3 cellular contexts compared by ENCODE assay signal in genomic region chr1:94751483-94751882, GRCh38.
DNase-seq lines count a peak whose midpoint lies in the region; ATAC-seq, FAIRE-seq and TF ChIP-seq lines count a peak whose summit lies in the region.
"Not testable (repeated sequence)": the region's sequence is repeated elsewhere in the genome, so short reads cannot be mapped to it uniquely, and the experiment has no call there.

No MANE protein-coding gene starts in this region.

- in situ Hi-C loops in K562 (cut with MboI): not testable (repeated sequence)

- TF ChIP-seq POLR2A in K562 (conservative IDR thresholded peaks at IDR 0.05); esophagus muscularis mucosa (IDR thresholded peaks at IDR 0.05; ENCODE audit: low read depth): not testable (repeated sequence)

- not testable (repeated sequence) for TF ChIP-seq CTCF in HEK293 (tag by site-specific recombination; IDR thresholded peaks at IDR 0.05); K562 (IDR thresholded peaks at IDR 0.05 in 2 of 3, conservative IDR thresholded peaks at IDR 0.05 in 1 of 3; ENCODE audit: insufficient read depth in 2 of 3, low read depth in 1 of 3, low read length in 3 of 3); esophagus muscularis mucosa (IDR thresholded peaks at IDR 0.05)

- intact Hi-C loops in K562 (cut with micrococcal nuclease); esophagus muscularis mucosa (cut with DNase I): not testable (repeated sequence)

- not testable (repeated sequence) for BruUV-seq in K562 (replicated peaks; lab: Mats Ljungman, UMichigan)

- not testable (repeated sequence) for H3K27me3 ChIP-seq in K562 (ENCODE audit: control insufficient read depth in 2 of 2, insufficient read depth in 2 of 2, low read length in 2 of 2); esophagus muscularis mucosa

- POLR2A ChIA-PET in HEK293 (lab: Yijun Ruan, JAX); K562 (lab: Yijun Ruan, JAX): not testable (repeated sequence)

- not testable (repeated sequence) for FAIRE-seq in K562 (lab: Jason Lieb, UNC)

- WGBS in K562 (ENCODE audit: insufficient coverage, low coverage, missing lambda C conversion rate): 3% methylated on average over 5 of the region's 5 CpGs
- 97% methylated on average over 5 of the region's 5 CpGs for WGBS in esophagus muscularis mucosa

- CTCF ChIA-PET in HEK293 (lab: Yijun Ruan, JAX): interaction anchor here (0.6 kb wide), 1 partner anchor 103 kb away, joined by 3 read pairs; no protein-coding TSS in a partner anchor
- CTCF ChIA-PET in K562 (lab: Yijun Ruan, JAX; ENCODE audit: low intra/inter-chr PET ratio): not testable (repeated sequence)

- not testable (repeated sequence) for DNase-seq in K562 (ENCODE audit: extremely low read depth in 1 of 4, low spot score in 3 of 4)
- DNase-seq in esophagus muscularis mucosa (ENCODE audit: extremely low spot score): peak; percentile 29

- H3K4me1 ChIP-seq in HEK293 (ENCODE audit: control insufficient read depth, insufficient read depth, low read length); K562 (replicated peaks in 1 of 2; ENCODE audit: control insufficient read depth in 2 of 2, insufficient read depth in 2 of 2, low read length in 2 of 2): not testable (repeated sequence)
- H3K4me1 ChIP-seq in esophagus muscularis mucosa: peaks cover 14 to 31% (median 28%) of the 10 kb centered on the region in 4 donors

- H3K36me3 ChIP-seq in HEK293 (ENCODE audit: control insufficient read depth in 2 of 2, insufficient read depth in 1 of 2, low read length in 2 of 2); K562 (ENCODE audit: control insufficient read depth, insufficient read depth, low read length); esophagus muscularis mucosa: not testable (repeated sequence)

- not testable (repeated sequence) for H3K4me3 ChIP-seq in HEK293 (ENCODE audit: low read depth, low read length); K562; esophagus muscularis mucosa

- TF ChIP-seq EP300 in K562 (IDR thresholded peaks at IDR 0.05; ENCODE audit: low read length); esophagus muscularis mucosa (IDR thresholded peaks at IDR 0.05): not testable (repeated sequence)

- H3K9me1 ChIP-seq in K562 (ENCODE audit: control insufficient read depth, insufficient read depth, low read length): not testable (repeated sequence)

- TF ChIP-seq RAD21 in K562 (CRISPR knock-in tag; conservative IDR thresholded peaks at IDR 0.05 in 1 of 2, IDR thresholded peaks at IDR 0.05 in 1 of 2): not testable (repeated sequence)

- H3K4me2 ChIP-seq in K562 (ENCODE audit: insufficient read depth, low read length): not testable (repeated sequence)

- H3K9ac ChIP-seq in K562 (ENCODE audit: insufficient read depth in 1 of 2, low read depth in 2 of 2, low read length in 2 of 2): not testable (repeated sequence)

- H4K20me1 ChIP-seq in K562 (replicated peaks; ENCODE audit: control insufficient read depth, insufficient read depth, low read length): not testable (repeated sequence)

- not testable (repeated sequence) for H3K27ac ChIP-seq in HEK293 (ENCODE audit: extremely low read depth, low read depth, low read length); K562 (ENCODE audit: extremely low read depth, low read depth, low read length); esophagus muscularis mucosa (replicated peaks in 1 of 4)

- not testable (repeated sequence) for ATAC-seq in K562

- H2AFZ ChIP-seq in K562 (ENCODE audit: low read depth, low read length): not testable (repeated sequence)

- not testable (repeated sequence) for H3K79me2 ChIP-seq in K562 (ENCODE audit: control insufficient read depth, insufficient read depth, low read length)

- H3K9me3 ChIP-seq in HEK293 (ENCODE audit: control insufficient read depth, insufficient read depth, low read depth, low read length); K562 (replicated peaks; ENCODE audit: control insufficient read depth, insufficient read depth, low read depth, low read length); esophagus muscularis mucosa: not testable (repeated sequence)

TF ChIP-seq in HEK293, 187 proteins besides CTCF, POLR2A, EP300 and RAD21:
- peak; percentile 79 for TF ChIP-seq ZNF146 (tag by site-specific recombination; IDR thresholded peaks at IDR 0.05)

TF ChIP-seq in K562, 482 proteins besides CTCF, POLR2A, EP300 and RAD21:
- peak; percentile 69 for TF ChIP-seq ZNF146 (CRISPR knock-in tag; IDR thresholded peaks at IDR 0.05; ENCODE audit: unreplicated experiment)
